ENCODE assay signal across 2 cellular contexts in the genomic region with DNA sequence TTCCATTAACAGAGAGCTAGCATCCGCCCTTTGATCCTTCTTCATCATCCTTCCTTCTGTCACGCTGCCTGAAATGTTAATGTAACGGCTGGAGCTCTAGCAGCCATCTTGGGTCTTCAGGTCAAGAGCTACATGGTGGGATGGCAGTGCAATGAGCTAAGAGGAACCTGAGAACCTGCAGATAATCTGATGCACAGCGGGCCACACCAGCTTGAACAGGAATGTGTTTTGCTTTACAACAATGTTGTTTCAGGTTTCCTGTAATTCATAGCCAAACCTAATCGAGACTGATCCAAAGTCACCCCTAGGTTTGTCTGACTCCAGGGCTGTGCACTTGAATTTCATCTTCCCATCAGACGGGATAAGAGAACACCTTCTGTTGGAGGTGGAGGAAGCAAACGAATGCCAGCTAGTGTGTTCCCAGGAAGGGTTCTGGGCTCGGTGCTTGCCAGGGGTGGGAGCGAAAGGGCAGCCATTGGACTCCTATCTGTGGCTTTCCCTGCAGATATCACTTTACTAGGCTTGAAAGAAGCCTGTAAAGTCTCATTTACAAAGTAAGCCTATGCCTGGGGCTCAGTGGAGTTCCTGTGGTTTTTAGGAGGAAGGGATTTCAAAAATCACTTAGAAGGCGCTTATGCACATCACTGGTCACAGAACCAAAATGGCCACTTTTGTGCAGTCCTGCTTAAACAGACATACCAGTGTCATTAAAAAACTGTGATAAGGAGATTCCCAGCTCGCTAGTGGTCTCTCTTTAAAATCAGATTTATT.
TF ChIP-seq lines count a peak whose summit lies in the region.

No MANE protein-coding gene starts in this region.

TF ChIP-seq in GM12878, 131 proteins besides CTCF, POLR2A, EP300 and RAD21:
- TF ChIP-seq, protein P1, sequence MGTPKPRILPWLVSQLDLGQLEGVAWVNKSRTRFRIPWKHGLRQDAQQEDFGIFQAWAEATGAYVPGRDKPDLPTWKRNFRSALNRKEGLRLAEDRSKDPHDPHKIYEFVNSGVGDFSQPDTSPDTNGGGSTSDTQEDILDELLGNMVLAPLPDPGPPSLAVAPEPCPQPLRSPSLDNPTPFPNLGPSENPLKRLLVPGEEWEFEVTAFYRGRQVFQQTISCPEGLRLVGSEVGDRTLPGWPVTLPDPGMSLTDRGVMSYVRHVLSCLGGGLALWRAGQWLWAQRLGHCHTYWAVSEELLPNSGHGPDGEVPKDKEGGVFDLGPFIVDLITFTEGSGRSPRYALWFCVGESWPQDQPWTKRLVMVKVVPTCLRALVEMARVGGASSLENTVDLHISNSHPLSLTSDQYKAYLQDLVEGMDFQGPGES (IDR thresholded peaks at IDR 0.05) = no peak
- TF ChIP-seq YY1 (IDR thresholded peaks at IDR 0.05; ENCODE audit: low read depth, low read length) = 0 out of 2 replicates have a peak, but pooled peaks have one; percentile 11
- 0 out of 2 replicates have a peak, but pooled peaks have one; percentile 11 for TF ChIP-seq RUNX3 (IDR thresholded peaks at IDR 0.05; ENCODE audit: low read length)
- TF ChIP-seq HCFC1 (IDR thresholded peaks at IDR 0.05; ENCODE audit: low read length) = no peak
- TF ChIP-seq IRF4 (IDR thresholded peaks at IDR 0.05; ENCODE audit: low read depth, low read length) = no peak
- no peak for TF ChIP-seq PML (IDR thresholded peaks at IDR 0.05; ENCODE audit: low read length)

TF ChIP-seq in HepG2, 621 proteins besides CTCF, POLR2A, EP300 and RAD21:
- TF ChIP-seq BORCS8-MEF2B (CRISPR knock-in tag; IDR thresholded peaks at IDR 0.05) (no peak), MIXL1 (CRISPR knock-in tag; IDR thresholded peaks at IDR 0.05) (no peak), NPAS2 (CRISPR knock-in tag; IDR thresholded peaks at IDR 0.05; ENCODE audit: borderline replicate concordance) (no peak), POLR2AphosphoS2 (IDR thresholded peaks at IDR 0.05; ENCODE audit: low read depth, low read length) (no peak), RBM22 (optimal IDR thresholded peaks at IDR 0.05; ENCODE audit: low read length) (peak; percentile 38), SRSF1 (optimal IDR thresholded peaks at IDR 0.05; ENCODE audit: low read depth, low read length) (no peak), PHF21A (CRISPR knock-in tag; IDR thresholded peaks at IDR 0.05) (peak; percentile 29; the same call in 1 of the 2 replicates), ZNF737 (CRISPR knock-in tag; IDR thresholded peaks at IDR 0.05; ENCODE audit: borderline replicate concordance) (no peak), ZNF724P (CRISPR knock-in tag; IDR thresholded peaks at IDR 0.05; ENCODE audit: borderline replicate concordance) (no peak), ARNT2 (CRISPR knock-in tag; IDR thresholded peaks at IDR 0.05; ENCODE audit: low read depth) (no peak), ZNF878 (CRISPR knock-in tag; IDR thresholded peaks at IDR 0.05) (no peak), ZNF207 (IDR thresholded peaks at IDR 0.05; ENCODE audit: borderline replicate concordance) (no peak)
- TF ChIP-seq, protein P2, sequence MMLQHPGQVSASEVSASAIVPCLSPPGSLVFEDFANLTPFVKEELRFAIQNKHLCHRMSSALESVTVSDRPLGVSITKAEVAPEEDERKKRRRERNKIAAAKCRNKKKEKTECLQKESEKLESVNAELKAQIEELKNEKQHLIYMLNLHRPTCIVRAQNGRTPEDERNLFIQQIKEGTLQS (CRISPR knock-in tag; IDR thresholded peaks at IDR 0.05) = no peak
